Comparison of ENCODE assay signal across 39 cellular contexts in genomic region chr5:6039111-6039510, GRCh38.
"Had no signal": no experiment of that assay in that cellular context is flagged by ENCODE, and none has a peak within 500 bp of the region (broad histone marks: within the 10 kb centered on the region; RNA-seq: fewer than 3 reads in every experiment).

No MANE protein-coding gene starts in this region.

- ATAC-seq: activated naive CD4-positive, alpha-beta T cell treated with anti-CD3 and anti-CD28 coated beads, Interleukin-2, amount 50 U/mL, for 72 hours; activated naive CD8-positive, alpha-beta T cell treated with anti-CD3 and anti-CD28 coated beads, Interleukin-2, amount 50 U/mL, for 24 hours; activated T-cell treated with anti-CD3 and anti-CD28 coated beads, Interleukin-2, amount 50 U/mL, for 4 hours; activated T-cell treated with anti-CD3 and anti-CD28 coated beads, Interleukin-2, amount 50 U/mL, for 72 hours; activated T-helper 17 cell treated with anti-CD3 and anti-CD28 coated beads, Interleukin-2, amount 50 U/mL, for 72 hours; body of pancreas had no signal

- FAIRE-seq: astrocyte, bronchial epithelial cell, colon had no signal

- DNase-seq: activated effector memory CD4-positive, alpha-beta T cell treated with anti-CD3 and anti-CD28 coated beads, Interleukin-2, amount 50 U/mL, for 16 hours; activated effector memory CD4-positive, alpha-beta T cell treated with Interleukin-2 at 50 U/mL for 16 hours; activated gamma-delta T cell; activated gamma-delta T cell treated with Interleukin-2 at 50 U/mL for 16 hours; activated naive CD4-positive, alpha-beta T cell; activated naive CD4-positive, alpha-beta T cell treated with anti-CD3 and anti-CD28 coated beads for 36 hours; activated naive CD4-positive, alpha-beta T cell treated with anti-CD3 and anti-CD28 coated beads, Interleukin-2, amount 50 U/mL, for 16 hours; activated naive CD4-positive, alpha-beta T cell treated with Interleukin-2 at 50 U/mL for 16 hours; activated naive CD8-positive, alpha-beta T cell treated with anti-CD3 and anti-CD28 coated beads for 36 hours; activated naive CD8-positive, alpha-beta T cell treated with anti-CD3 and anti-CD28 coated beads, Interleukin-2, amount 10 ng/mL, durations not matched to agents 7 days and 5 days; activated naive CD8-positive, alpha-beta T cell treated with anti-CD3 and anti-CD28 coated beads, Interleukin-2, amount 50 U/mL, for 24 hours; activated T-cell treated with anti-CD3 and anti-CD28 coated beads, Interleukin-2, amount 50 U/mL, for 24 hours; activated T-cell treated with anti-CD3 and anti-CD28 coated beads, Interleukin-2, amount 50 U/mL, for 4 hours; activated T-cell treated with anti-CD3 and anti-CD28 coated beads, Interleukin-2, amount 50 U/mL, for 48 hours; activated T-cell treated with anti-CD3 and anti-CD28 coated beads, Interleukin-2, amount 50 U/mL, for 72 hours; adrenal gland; amniotic stem cell; amygdala; anterior cingulate cortex; aorta; body of pancreas; brain microvascular endothelial cell; caudate nucleus; central memory CD4-positive, alpha-beta T cell; cerebellar nuclear complex had no signal

- H3K4me1 ChIP-seq: adrenal gland, ascending aorta, body of pancreas, breast epithelium had no signal

- H3K27me3 ChIP-seq: adrenal gland, ascending aorta, brain microvascular endothelial cell, breast epithelium, cardiac muscle cell had no signal

- H3K9me3 ChIP-seq: adrenal gland, ascending aorta, body of pancreas, breast epithelium had no signal

- H3K4me1 Mint-ChIP-seq: activated naive CD4-positive, alpha-beta T cell treated with anti-CD3 and anti-CD28 coated beads, Interleukin-2, amount 50 U/mL, for 24 hours; activated naive CD8-positive, alpha-beta T cell treated with anti-CD3 and anti-CD28 coated beads for 36 hours; activated naive CD8-positive, alpha-beta T cell treated with anti-CD3 and anti-CD28 coated beads, Interleukin-2, amount 10 ng/mL, durations not matched to agents 7 days and 5 days; activated naive CD8-positive, alpha-beta T cell treated with anti-CD3 and anti-CD28 coated beads, Interleukin-2, amount 50 U/mL, for 24 hours; activated T-helper 17 cell treated with anti-CD3 and anti-CD28 coated beads, Interleukin-2, amount 50 U/mL, for 72 hours; central memory CD8-positive, alpha-beta T cell had no signal

- H3K27me3 Mint-ChIP-seq: activated naive CD8-positive, alpha-beta T cell treated with anti-CD3 and anti-CD28 coated beads for 36 hours; activated naive CD8-positive, alpha-beta T cell treated with anti-CD3 and anti-CD28 coated beads, Interleukin-2, amount 10 ng/mL, durations not matched to agents 7 days and 5 days had no signal

- H3K27ac ChIP-seq: adrenal gland, ascending aorta, body of pancreas, brain microvascular endothelial cell, breast epithelium, cardiac muscle cell had no signal

- H3K4me3 Mint-ChIP-seq: activated naive CD4-positive, alpha-beta T cell treated with anti-CD3 and anti-CD28 coated beads for 36 hours; activated naive CD4-positive, alpha-beta T cell treated with anti-CD3 and anti-CD28 coated beads, Interleukin-2, amount 50 U/mL, for 24 hours; activated naive CD8-positive, alpha-beta T cell; activated naive CD8-positive, alpha-beta T cell treated with anti-CD3 and anti-CD28 coated beads for 36 hours; activated naive CD8-positive, alpha-beta T cell treated with anti-CD3 and anti-CD28 coated beads, Interleukin-2, amount 10 ng/mL, durations not matched to agents 7 days and 5 days; activated naive CD8-positive, alpha-beta T cell treated with anti-CD3 and anti-CD28 coated beads, Interleukin-2, amount 50 U/mL, for 24 hours; activated T-cell treated with anti-CD3 and anti-CD28 coated beads, Interleukin-2, amount 50 U/mL, for 24 hours; activated T-cell treated with anti-CD3 and anti-CD28 coated beads, Interleukin-2, amount 50 U/mL, for 4 hours; activated T-cell treated with anti-CD3 and anti-CD28 coated beads, Interleukin-2, amount 50 U/mL, for 72 hours; activated T-helper 1 cell treated with anti-CD3 and anti-CD28 coated beads, Interleukin-12 subunit alpha, Interleukin-12 subunit beta, Interleukin-2, Interleukin-4 antibody, amounts not matched to agents 30 ng/mL and 10 ng/mL and 1 ng/mL, durations not matched to agents 14 hours and 24 hours and 36 hours; activated T-helper 17 cell treated with anti-CD3 and anti-CD28 coated beads, Interleukin-2, amount 50 U/mL, for 72 hours; brain; central memory CD8-positive, alpha-beta T cell had no signal

- H3K36me3 Mint-ChIP-seq: activated naive CD4-positive, alpha-beta T cell treated with anti-CD3 and anti-CD28 coated beads, Interleukin-2, amount 50 U/mL, for 24 hours; activated naive CD4-positive, alpha-beta T cell treated with anti-CD3 and anti-CD28 coated beads, Interleukin-2, amount 50 U/mL, for 72 hours; activated naive CD8-positive, alpha-beta T cell; activated naive CD8-positive, alpha-beta T cell treated with anti-CD3 and anti-CD28 coated beads for 36 hours; activated naive CD8-positive, alpha-beta T cell treated with anti-CD3 and anti-CD28 coated beads, Interleukin-2, amount 10 ng/mL, durations not matched to agents 7 days and 5 days; brain had no signal

- H3K9me3 Mint-ChIP-seq: activated naive CD4-positive, alpha-beta T cell treated with anti-CD3 and anti-CD28 coated beads for 36 hours; activated naive CD4-positive, alpha-beta T cell treated with anti-CD3 and anti-CD28 coated beads, Interleukin-2, amount 50 U/mL, for 24 hours; activated naive CD4-positive, alpha-beta T cell treated with anti-CD3 and anti-CD28 coated beads, Interleukin-2, amount 50 U/mL, for 72 hours; activated naive CD8-positive, alpha-beta T cell treated with anti-CD3 and anti-CD28 coated beads for 36 hours; activated naive CD8-positive, alpha-beta T cell treated with anti-CD3 and anti-CD28 coated beads, Interleukin-2, amount 10 ng/mL, durations not matched to agents 7 days and 5 days; activated naive CD8-positive, alpha-beta T cell treated with anti-CD3 and anti-CD28 coated beads, Interleukin-2, amount 50 U/mL, for 24 hours; activated T-cell treated with anti-CD3 and anti-CD28 coated beads, Interleukin-2, amount 50 U/mL, for 24 hours; activated T-cell treated with anti-CD3 and anti-CD28 coated beads, Interleukin-2, amount 50 U/mL, for 4 hours; activated T-cell treated with anti-CD3 and anti-CD28 coated beads, Interleukin-2, amount 50 U/mL, for 72 hours; activated T-helper 1 cell treated with anti-CD3 and anti-CD28 coated beads, Interleukin-12 subunit alpha, Interleukin-12 subunit beta, Interleukin-2, Interleukin-4 antibody, amounts not matched to agents 30 ng/mL and 10 ng/mL and 1 ng/mL, durations not matched to agents 14 hours and 24 hours and 36 hours; activated T-helper 17 cell treated with anti-CD3 and anti-CD28 coated beads, Interleukin-2, amount 50 U/mL, for 72 hours; activated T-helper 2 cell treated with anti-CD3 and anti-CD28 coated beads, Interferon-gamma antibody, Interleukin-2, Interleukin-4, amounts not matched to agents 10 μg/mL and 5 μg/mL and 100 μg/mL, durations not matched to agents 14 hours and 24 hours and 36 hours; brain; central memory CD8-positive, alpha-beta T cell had no signal

- H3K27ac Mint-ChIP-seq: activated naive CD4-positive, alpha-beta T cell treated with anti-CD3 and anti-CD28 coated beads for 36 hours; activated naive CD4-positive, alpha-beta T cell treated with anti-CD3 and anti-CD28 coated beads, Interleukin-2, amount 50 U/mL, for 24 hours; activated naive CD4-positive, alpha-beta T cell treated with anti-CD3 and anti-CD28 coated beads, Interleukin-2, amount 50 U/mL, for 72 hours; activated naive CD8-positive, alpha-beta T cell; activated naive CD8-positive, alpha-beta T cell treated with anti-CD3 and anti-CD28 coated beads for 36 hours; activated naive CD8-positive, alpha-beta T cell treated with anti-CD3 and anti-CD28 coated beads, Interleukin-2, amount 10 ng/mL, durations not matched to agents 7 days and 5 days; activated naive CD8-positive, alpha-beta T cell treated with anti-CD3 and anti-CD28 coated beads, Interleukin-2, amount 50 U/mL, for 24 hours; activated T-cell treated with anti-CD3 and anti-CD28 coated beads, Interleukin-2, amount 50 U/mL, for 24 hours; activated T-cell treated with anti-CD3 and anti-CD28 coated beads, Interleukin-2, amount 50 U/mL, for 72 hours; activated T-helper 1 cell treated with anti-CD3 and anti-CD28 coated beads, Interleukin-12 subunit alpha, Interleukin-12 subunit beta, Interleukin-2, Interleukin-4 antibody, amounts not matched to agents 30 ng/mL and 10 ng/mL and 1 ng/mL, durations not matched to agents 14 hours and 24 hours and 36 hours; activated T-helper 17 cell treated with anti-CD3 and anti-CD28 coated beads, Interleukin-2, amount 50 U/mL, for 72 hours; activated T-helper 2 cell treated with anti-CD3 and anti-CD28 coated beads, Interferon-gamma antibody, Interleukin-2, Interleukin-4, amounts not matched to agents 10 μg/mL and 5 μg/mL and 100 μg/mL, durations not matched to agents 14 hours and 24 hours and 36 hours; brain had no signal

- H3K36me3 ChIP-seq: adrenal gland, ascending aorta, brain microvascular endothelial cell, breast epithelium, cardiac muscle cell had no signal

- H3K4me3 ChIP-seq: adrenal gland, ascending aorta, body of pancreas, breast epithelium, cardiac muscle cell had no signal
